In the genomic region with DNA sequence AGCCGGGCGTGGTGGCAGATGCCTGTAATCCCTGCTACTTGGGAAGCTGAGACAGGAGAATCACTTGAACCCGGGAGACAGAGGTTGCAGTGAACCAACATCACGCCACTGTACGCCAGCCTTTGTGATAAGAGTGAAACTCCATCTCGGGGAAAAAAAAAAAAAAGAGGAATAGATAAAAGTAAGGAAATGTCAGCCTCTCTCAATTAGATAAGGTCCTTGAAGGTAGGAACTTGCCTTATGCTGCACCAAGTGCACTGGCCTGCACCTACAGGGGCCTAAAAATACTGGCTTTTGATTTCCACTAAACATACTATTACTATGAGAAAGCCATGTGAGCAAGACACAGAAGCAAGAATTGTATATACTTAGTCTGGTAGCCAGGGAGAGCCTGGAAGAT, we compare ENCODE assay signal across 18 cellular contexts. TPM values are rescaled to one million over a fixed set of nuclear protein-coding genes. Genes with fewer than 3 reads are reported as not detected.
A peak's percentile ranks its signal among the peaks of the same experiment; 100 is the strongest.
DNase-seq lines count a peak whose midpoint lies in the region; ATAC-seq and TF ChIP-seq lines count a peak whose summit lies in the region.
"Had no signal": no experiment of that assay in that cellular context is flagged by ENCODE, and none has a peak within 500 bp of the region (broad histone marks: within the 10 kb centered on the region; RNA-seq: fewer than 3 reads in every experiment).

No MANE protein-coding gene starts in this region.

- intact Hi-C loops in CD14-positive monocyte (cut with micrococcal nuclease) (no loop called here), IMR-90 (cut with micrococcal nuclease) (no loop called here)

- H3K79me2 ChIP-seq in fibroblast of lung (ENCODE audit: control insufficient read depth, insufficient read depth, low read length) = peaks cover 94% of the 10 kb centered on the region

- peak overlapping the region; percentile 23; the same call in 1 of the 2 replicates for H3K23ac ChIP-seq in IMR-90 (ENCODE audit: low read depth, low read length)

- H3K79me1 ChIP-seq in IMR-90 (ENCODE audit: low read depth in 1 of 2, low read length in 2 of 2) = peaks cover 3 to 34% of the 10 kb centered on the region in 2 experiments; a peak in 3 of 4 replicates

- no peak overlapping the region for H3K27ac ChIP-seq in IMR-90 (ENCODE audit: insufficient read depth, low read length)
- H3K27ac ChIP-seq in fibroblast of lung (ENCODE audit: insufficient read depth, low read length) = peak overlapping the region; percentile 19
- no peak overlapping the region for H3K27ac ChIP-seq in CD8-positive, alpha-beta memory T cell (ENCODE audit: low read depth, low read length)
- H3K27ac ChIP-seq: C4-2B, RWPE1, SJCRH30 had no signal

- WGBS in IMR-90 (ENCODE audit: extremely low coverage in 2 of 2, insufficient read length in 1 of 2), 2 experiments = 89% methylated on average over 3 of the region's 6 CpGs; no CpG with 5 or more reads in 1 of the 2 experiments

- no peak overlapping the region for H2BK20ac ChIP-seq in IMR-90 (ENCODE audit: low read depth, low read length)

- H3K56ac ChIP-seq in IMR-90 (ENCODE audit: extremely low read depth, insufficient read depth, low read length) = no peak overlapping the region

- TF ChIP-seq CTCF in CD14-positive monocyte (IDR thresholded peaks at IDR 0.05) = no peak
- TF ChIP-seq CTCF in IMR-90 (conservative IDR thresholded peaks at IDR 0.05; ENCODE audit: low read depth, low read length) = no peak
- no peak for TF ChIP-seq CTCF in fibroblast of lung (conservative IDR thresholded peaks at IDR 0.05 in 1 of 2, IDR thresholded peaks at IDR 0.05 in 1 of 2; ENCODE audit: low read depth in 1 of 2, low read length in 2 of 2)
- TF ChIP-seq CTCF in progenitor cell of endocrine pancreas (IDR thresholded peaks at IDR 0.05; ENCODE audit: unreplicated experiment) = no peak

- in situ Hi-C loops in IMR-90 (cut with MboI; ENCODE audit: low sequenced_read_pairs) = no loop called here

- peaks cover 26% of the 10 kb centered on the region for H3K9me1 ChIP-seq in IMR-90 (ENCODE audit: insufficient read depth, low read length)

- no peak overlapping the region for H2BK15ac ChIP-seq in IMR-90 (ENCODE audit: low read depth, low read length)

- no peak overlapping the region for H4K8ac ChIP-seq in IMR-90 (ENCODE audit: low read depth in 2 of 2, low read length in 2 of 2)

- CTCF ChIA-PET in IMR-90 (lab: Yijun Ruan, JAX) = no interaction called here
- CTCF ChIA-PET in CD8-positive, alpha-beta memory T cell (lab: Charles Lee) = no interaction called here

- H4K91ac ChIP-seq in IMR-90 (ENCODE audit: insufficient read depth, low read depth, low read length) = no peak overlapping the region

- no peak overlapping the region for H2AK9ac ChIP-seq in IMR-90 (replicated peaks; ENCODE audit: low read depth, low read length, poor library complexity)

- H3K4me1 Mint-ChIP-seq in CD14-positive monocyte (peaks cover 68% of the 10 kb centered on the region), progenitor cell of endocrine pancreas (ENCODE audit: low read depth) (peaks cover 30% of the 10 kb centered on the region)
- H3K4me1 Mint-ChIP-seq in CD8-positive, alpha-beta memory T cell = peaks cover 58 to 84% (median 80%) of the 10 kb centered on the region in 3 donors

- no peak overlapping the region for H3K4me3 Mint-ChIP-seq in CD14-positive monocyte
- no peak overlapping the region for H3K4me3 Mint-ChIP-seq in progenitor cell of endocrine pancreas (ENCODE audit: low read depth)
- no peak overlapping the region for H3K4me3 Mint-ChIP-seq in CD8-positive, alpha-beta memory T cell

- POLR2A ChIA-PET in IMR-90 (lab: Charles Lee; ENCODE audit: unreplicated experiment) = no interaction called here
- POLR2A ChIA-PET in CD8-positive, alpha-beta memory T cell (lab: Charles Lee) = no interaction called here

- DNase-seq in CD14-positive monocyte (ENCODE audit: low spot score) (no peak), IMR-90 (no peak), fibroblast of lung (ENCODE audit: low read depth in 2 of 2) (no peak), progenitor cell of endocrine pancreas (ENCODE audit: low spot score, unreplicated experiment) (no peak)
- DNase-seq in CD8-positive, alpha-beta memory T cell = no peak
- DNase-seq: Caco-2, EL, Kasumi-1, NCI-H2029, NCI-H2171, NCI-H446, NCI-H748 treated with DMSO at 0.1 percent for 48 hours, SJCRH30 had no signal

- peaks cover 91% of the 10 kb centered on the region for H4K20me1 ChIP-seq in IMR-90 (ENCODE audit: insufficient read depth, low read length)
- H4K20me1 ChIP-seq in fibroblast of lung (ENCODE audit: control insufficient read depth, extremely low read depth, insufficient read depth, low read length) = no peaks in the 10 kb centered on the region

- H3K9ac ChIP-seq in IMR-90 (ENCODE audit: low read depth, low read length) = no peak overlapping the region
- no peak overlapping the region for H3K9ac ChIP-seq in fibroblast of lung (ENCODE audit: insufficient read depth, low read length)

- no peak overlapping the region for H3K4ac ChIP-seq in IMR-90 (ENCODE audit: low read depth, low read length)

- H3K4me2 ChIP-seq in IMR-90 (ENCODE audit: low read depth, low read length) (no peak overlapping the region), fibroblast of lung (ENCODE audit: extremely low read depth, insufficient read depth, low read length) (no peak overlapping the region)

- H3K27ac Mint-ChIP-seq in CD14-positive monocyte (peak overlapping the region in 4 of 7 donors; percentile 58 to 85 (median 67)), progenitor cell of endocrine pancreas (peak overlapping the region; percentile 53)
- H3K27ac Mint-ChIP-seq in CD8-positive, alpha-beta memory T cell = no peak overlapping the region

- ATAC-seq in IMR-90 (ENCODE audit: low read depth) (no peak), HG03457 (IDR thresholded peaks at IDR 0.05; ENCODE audit: unreplicated experiment) (no peak), HG03521 (IDR thresholded peaks at IDR 0.05; ENCODE audit: unreplicated experiment) (no peak), esophagus mucosa (no peak)

- no peak overlapping the region for H3K14ac ChIP-seq in IMR-90 (replicated peaks; ENCODE audit: low read depth, low read length)

- H3K9me3 ChIP-seq in IMR-90 (ENCODE audit: control insufficient read depth, insufficient read depth, low read length) (no peaks in the 10 kb centered on the region), fibroblast of lung (ENCODE audit: control insufficient read depth, insufficient read depth, low read depth, low read length) (no peaks in the 10 kb centered on the region)
- H3K9me3 ChIP-seq in CD8-positive, alpha-beta memory T cell (ENCODE audit: low read length) = no peaks in the 10 kb centered on the region
- H3K9me3 ChIP-seq: Caco-2, SJCRH30 had no signal

- no peak overlapping the region for H4K5ac ChIP-seq in IMR-90 (ENCODE audit: low read depth, low read length)

- H2BK5ac ChIP-seq in IMR-90 (ENCODE audit: low read depth, low read length, poor library complexity, severe bottlenecking) = peak overlapping the region; percentile 51

- H3K9me3 Mint-ChIP-seq in CD14-positive monocyte (no peaks in the 10 kb centered on the region), progenitor cell of endocrine pancreas (ENCODE audit: low read depth) (no peaks in the 10 kb centered on the region)
- no peaks in the 10 kb centered on the region for H3K9me3 Mint-ChIP-seq in CD8-positive, alpha-beta memory T cell

- peaks cover 16% of the 10 kb centered on the region for H3K4me1 ChIP-seq in IMR-90 (ENCODE audit: control insufficient read depth, insufficient read depth, low read length)
- H3K4me1 ChIP-seq in fibroblast of lung (ENCODE audit: control insufficient read depth, extremely low read depth, insufficient read depth, low read length) = peaks cover 21% of the 10 kb centered on the region
- peaks cover 58% of the 10 kb centered on the region for H3K4me1 ChIP-seq in CD8-positive, alpha-beta memory T cell (ENCODE audit: insufficient read depth, low read length)

- no peak overlapping the region; the same call in 1 of the 2 replicates for H2AK5ac ChIP-seq in IMR-90 (ENCODE audit: low read depth, low read length)

- dilution Hi-C loops in IMR-90 (cut with HindIII; ENCODE audit: low sequenced_read_pairs, unreplicated experiment) = no loop called here

- H3K4me3 ChIP-seq in IMR-90 (ENCODE audit: insufficient read depth, low read depth, low read length) = no peak overlapping the region
- H3K4me3 ChIP-seq in fibroblast of lung (replicated peaks in 1 of 4; ENCODE audit: control extremely low read depth in 1 of 4, insufficient read depth in 1 of 4, low read depth in 3 of 4, low read length in 4 of 4) = no peak overlapping the region
- H3K4me3 ChIP-seq in CD8-positive, alpha-beta memory T cell (ENCODE audit: low read length) = no peak overlapping the region
- H3K4me3 ChIP-seq: SJCRH30 had no signal

- no peaks in the 10 kb centered on the region for H3K27me3 Mint-ChIP-seq in CD14-positive monocyte (ENCODE audit: low read depth in 3 of 3)
- H3K27me3 Mint-ChIP-seq in progenitor cell of endocrine pancreas = no peaks in the 10 kb centered on the region
- no peaks in the 10 kb centered on the region for H3K27me3 Mint-ChIP-seq in CD8-positive, alpha-beta memory T cell

- no TSS peak for BruUV-seq in IMR-90 (replicated peaks; lab: Mats Ljungman, UMichigan)

- H3K36me3 Mint-ChIP-seq in CD14-positive monocyte (peaks cover 4 to 8% of the 10 kb centered on the region in 2 donors), progenitor cell of endocrine pancreas (ENCODE audit: insufficient read depth) (no peaks in the 10 kb centered on the region)
- H3K36me3 Mint-ChIP-seq in CD8-positive, alpha-beta memory T cell = peaks cover 0 to 7% (median 3%) of the 10 kb centered on the region in 3 donors

- H3K36me3 ChIP-seq in IMR-90 (ENCODE audit: control insufficient read depth, insufficient read depth, low read length) (no peaks in the 10 kb centered on the region), fibroblast of lung (ENCODE audit: control insufficient read depth, insufficient read depth, low read length) (no peaks in the 10 kb centered on the region)
- peaks cover 4% of the 10 kb centered on the region for H3K36me3 ChIP-seq in CD8-positive, alpha-beta memory T cell (ENCODE audit: insufficient read depth, low read length)
- H3K36me3 ChIP-seq: SJCRH30 had no signal

- TF ChIP-seq POLR2A in IMR-90 (IDR thresholded peaks at IDR 0.05; ENCODE audit: low read depth, low read length) = no peak

- no peak for TF ChIP-seq RAD21 in IMR-90 (IDR thresholded peaks at IDR 0.05; ENCODE audit: low read length)

- H3K27me3 ChIP-seq in IMR-90 (ENCODE audit: control insufficient read depth, insufficient read depth, low read length) (no peaks in the 10 kb centered on the region), fibroblast of lung (ENCODE audit: control insufficient read depth, insufficient read depth, low read length) (no peaks in the 10 kb centered on the region)
- no peaks in the 10 kb centered on the region for H3K27me3 ChIP-seq in CD8-positive, alpha-beta memory T cell (ENCODE audit: insufficient read depth, low read length, poor library complexity, severe bottlenecking)
- H3K27me3 ChIP-seq: SJCRH30 had no signal

- no peak overlapping the region for H3K18ac ChIP-seq in IMR-90 (ENCODE audit: low read depth, low read length)

- no peak overlapping the region for H2AFZ ChIP-seq in IMR-90 (replicated peaks; ENCODE audit: low read length, poor library complexity)
- H2AFZ ChIP-seq in fibroblast of lung (ENCODE audit: low read length) = no peak overlapping the region

- no peak overlapping the region for H2BK120ac ChIP-seq in IMR-90 (ENCODE audit: low read depth, low read length)

RNA-seq across cellular contexts. Expression of a gene that starts 7.1 kb away (rescaled TPM):
- polyA plus RNA-seq in CD14-positive monocyte (10 to 100 TPM; 73.0 to 79.5 TPM), IMR-90 (2012; rRNA removed) (101 and 115 TPM in 2 replicates), fibroblast of lung (133 and 134 TPM in 2 replicates)
- total RNA-seq in IMR-90 (2012; rRNA removed) (128 and 151 TPM in 2 replicates), fibroblast of lung (135 and 258 TPM in 2 replicates), progenitor cell of endocrine pancreas (135 and 139 TPM in 2 replicates), esophagus mucosa (57.3 TPM)
- 38.5 and 44.5 TPM in 2 replicates for polyA plus RNA-seq in IMR-90 (2012; cell fraction: cytosol; rRNA removed)
- polyA plus RNA-seq in IMR-90 (2012; cell fraction: nucleus; rRNA removed; ENCODE audit: low replicate concordance) = 102 and 261 TPM in 2 replicates
- polyA plus RNA-seq in fibroblast of lung (2012) = 76.2 and 79.1 TPM in 2 replicates
- 149 and 212 TPM in 2 replicates for polyA minus RNA-seq in fibroblast of lung (ENCODE audit: low replicate concordance)
- total RNA-seq in CD8-positive, alpha-beta memory T cell = 10 to 100 TPM; 89.4 to 90.9 TPM
- 73.1 TPM for polyA plus RNA-seq in CD8-positive, alpha-beta memory T cell

Comparison
In these comparisons a context has a peak if more than half of its experiments do, and no peak if none do; other contexts are left out.
1. H3K27ac Mint-ChIP-seq: peak in CD14-positive monocyte (4 of 7) and progenitor cell of endocrine pancreas (single experiment); none in CD8-positive, alpha-beta memory T cell (0 of 8).